In genomic region chr2:112622528-112622849, GRCh38 we compare ENCODE assay signal across 1 cellular context.
TF ChIP-seq lines count a peak whose summit lies in the region.

No MANE protein-coding gene starts in this region.

TF ChIP-seq in endothelial cell of umbilical vein, 7 proteins besides CTCF, POLR2A, EP300 and RAD21 (continued from another document):
- TF ChIP-seq JUN (IDR thresholded peaks at IDR 0.05; ENCODE audit: borderline replicate concordance, insufficient read depth, insufficient read length, low read depth) = no peak
